13 cellular contexts compared by ENCODE assay signal in the genomic region with DNA sequence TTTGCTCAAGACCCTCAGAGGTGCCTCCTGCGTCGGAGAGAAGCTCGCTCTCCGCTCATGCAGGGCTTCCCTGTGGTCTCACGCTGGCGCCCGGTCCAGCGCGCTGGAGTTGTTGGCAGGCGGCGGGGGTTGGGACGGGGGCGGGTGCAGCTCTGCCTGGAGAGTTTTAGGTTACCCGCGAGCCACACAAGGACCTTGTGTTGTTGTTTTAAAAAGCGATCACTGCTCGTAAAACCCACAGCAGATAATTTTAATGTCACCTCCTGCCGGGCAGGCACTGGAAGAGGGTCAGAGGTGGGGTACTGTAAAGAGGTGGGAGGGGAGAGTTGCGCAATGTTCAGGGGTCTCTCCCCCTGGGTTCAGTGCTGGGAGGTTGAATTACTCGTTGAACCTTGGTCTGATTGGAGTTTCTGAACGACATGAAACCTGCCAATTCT. TPM values are rescaled to one million over a fixed set of nuclear protein-coding genes. Genes with fewer than 3 reads are reported as not detected.
DNase-seq lines count a peak whose midpoint lies in the region; ATAC-seq and TF ChIP-seq lines count a peak whose summit lies in the region.
"Had no signal": no experiment of that assay in that cellular context is flagged by ENCODE, and none has a peak within 500 bp of the region (broad histone marks: within the 10 kb centered on the region; RNA-seq: fewer than 3 reads in every experiment).

No MANE protein-coding gene starts in this region.

- no peak for TF ChIP-seq POLR2A in thyroid gland (IDR thresholded peaks at IDR 0.05)

- peaks cover 9 to 64% (median 48%) of the 10 kb centered on the region in 4 donors for H3K4me1 ChIP-seq in liver (ENCODE audit: control insufficient read depth in 4 of 4, insufficient read depth in 4 of 4, low read length in 3 of 4)
- peaks cover 0 to 19% of the 10 kb centered on the region in 2 donors for H3K4me1 ChIP-seq in thyroid gland
- no peaks in the 10 kb centered on the region for H3K4me1 ChIP-seq in Karpas-422 (ENCODE audit: low read length)
- H3K4me1 ChIP-seq: BE2C had no signal

- no peak overlapping the region for H3K4me3 Mint-ChIP-seq in activated naive CD8-positive, alpha-beta T cell treated with anti-CD3 and anti-CD28 coated beads, Interleukin-2, amount 50 U/mL, for 24 hours

- no peaks in the 10 kb centered on the region for H3K36me3 ChIP-seq in liver (ENCODE audit: control insufficient read depth in 4 of 4, insufficient read depth in 3 of 4, low read depth in 1 of 4, low read length in 3 of 4)
- no peaks in the 10 kb centered on the region for H3K36me3 ChIP-seq in thyroid gland
- H3K36me3 ChIP-seq in Karpas-422 (ENCODE audit: insufficient read depth, low read length), result no peaks in the 10 kb centered on the region
- H3K36me3 ChIP-seq: BE2C had no signal

- H3K27me3 ChIP-seq in liver (ENCODE audit: control insufficient read depth in 4 of 4, insufficient read depth in 4 of 4, low read length in 3 of 4), result no peaks in the 10 kb centered on the region
- H3K27me3 ChIP-seq in thyroid gland, result no peaks in the 10 kb centered on the region
- no peaks in the 10 kb centered on the region for H3K27me3 ChIP-seq in Karpas-422 (ENCODE audit: low read length)

- H3K4me3 ChIP-seq in astrocyte of the spinal cord (ENCODE audit: low read depth, low read length) (peak overlapping the region; percentile 57), liver (ENCODE audit: low read depth in 1 of 3, low read length in 3 of 3) (peak overlapping the region; percentile 89 to 99 (median 91)), thyroid gland (replicated peaks in 1 of 3) (peak overlapping the region in 1 of 3 donors; percentile 11), Karpas-422 (ENCODE audit: low read length) (no peak overlapping the region)

- peak; percentile 7 for DNase-seq in NCI-H510A treated with DMSO at 0.1 percent for 48 hours (lab: John Stamatoyannopoulos, UW)
- no peak for DNase-seq in NCI-H510A (lab: John Stamatoyannopoulos, UW)
- no peak for DNase-seq in astrocyte of the spinal cord (ENCODE audit: low read depth, low spot score)
- DNase-seq in thyroid gland, result peak; percentile 26 to 31
- DNase-seq in NCI-H128 (lab: John Stamatoyannopoulos, UW; ENCODE audit: unreplicated experiment), result no peak
- DNase-seq in Karpas-422, result no peak
- DNase-seq in activated naive CD8-positive, alpha-beta T cell treated with anti-CD3 and anti-CD28 coated beads, Interleukin-2, amount 50 U/mL, for 24 hours, result no peak
- DNase-seq: BE2C, GOT3 had no signal

- no peaks in the 10 kb centered on the region for H3K4me1 Mint-ChIP-seq in activated naive CD8-positive, alpha-beta T cell treated with anti-CD3 and anti-CD28 coated beads, Interleukin-2, amount 50 U/mL, for 24 hours

- H3K9me3 Mint-ChIP-seq in activated naive CD8-positive, alpha-beta T cell treated with anti-CD3 and anti-CD28 coated beads, Interleukin-2, amount 50 U/mL, for 24 hours, result no peaks in the 10 kb centered on the region

- no peak overlapping the region for H2AFZ ChIP-seq in Karpas-422 (ENCODE audit: low read length)

- peaks cover 60% of the 10 kb centered on the region for H3K27me3 Mint-ChIP-seq in activated naive CD8-positive, alpha-beta T cell treated with anti-CD3 and anti-CD28 coated beads, Interleukin-2, amount 50 U/mL, for 24 hours

- H3K27ac Mint-ChIP-seq in activated naive CD8-positive, alpha-beta T cell treated with anti-CD3 and anti-CD28 coated beads, Interleukin-2, amount 50 U/mL, for 24 hours, result no peak overlapping the region

- H3K27ac ChIP-seq in liver (ENCODE audit: low read depth in 1 of 2, low read length in 2 of 2), result peak overlapping the region; percentile 84 to 86
- no peak overlapping the region for H3K27ac ChIP-seq in thyroid gland
- no peak overlapping the region for H3K27ac ChIP-seq in Karpas-422 (ENCODE audit: low read length)

- ATAC-seq in activated naive CD8-positive, alpha-beta T cell treated with anti-CD3 and anti-CD28 coated beads, Interleukin-2, amount 50 U/mL, for 24 hours, result no peak
- ATAC-seq: activated CD4-positive, CD25-positive, alpha-beta regulatory T cell treated with anti-CD3 and anti-CD28 coated beads, Interleukin-2, amount 50 U/mL, for 24 hours had no signal

- in situ Hi-C loops in astrocyte of the spinal cord (cut with HindIII; ENCODE audit: low sequenced_read_pairs), result no loop called here

- TF ChIP-seq CTCF in astrocyte of the spinal cord (IDR thresholded peaks at IDR 0.05; ENCODE audit: low read depth, low read length) (no peak), liver (IDR thresholded peaks at IDR 0.05; ENCODE audit: low read depth, low read length, missing input control) (no peak), thyroid gland (IDR thresholded peaks at IDR 0.05) (no peak)

- H3K9me2 ChIP-seq in Karpas-422 (replicated peaks; ENCODE audit: insufficient read depth, low read length), result no peaks in the 10 kb centered on the region

- H3K9me3 ChIP-seq in liver (ENCODE audit: control insufficient read depth in 4 of 4, low read length in 3 of 4) (no peaks in the 10 kb centered on the region), thyroid gland (no peaks in the 10 kb centered on the region), Karpas-422 (ENCODE audit: low read length) (no peaks in the 10 kb centered on the region)
- H3K9me3 ChIP-seq: BE2C had no signal

- H3K9ac ChIP-seq in liver (ENCODE audit: low read depth in 1 of 2, low read length in 2 of 2) (peak overlapping the region; percentile 76 to 87), Karpas-422 (ENCODE audit: low read length) (no peak overlapping the region)

- H3K4me2 ChIP-seq in Karpas-422 (ENCODE audit: low read depth, low read length, poor library complexity, severe bottlenecking), result no peak overlapping the region

- 2% methylated on average over 21 of the region's 21 CpGs for WGBS in liver
- 3 to 5% methylated on average over 21 of the region's 21 CpGs for WGBS in thyroid gland, 2 donors

- H3K79me2 ChIP-seq in Karpas-422 (ENCODE audit: low read length), result no peaks in the 10 kb centered on the region

- no peak for TF ChIP-seq RAD21 in liver (IDR thresholded peaks at IDR 0.05)

- H3K36me3 Mint-ChIP-seq in activated naive CD8-positive, alpha-beta T cell treated with anti-CD3 and anti-CD28 coated beads, Interleukin-2, amount 50 U/mL, for 24 hours (ENCODE audit: low read depth), result no peaks in the 10 kb centered on the region

- intact Hi-C loops in thyroid gland (cut with DNase I), result no loop called here

- no peaks in the 10 kb centered on the region for H4K20me1 ChIP-seq in Karpas-422 (ENCODE audit: insufficient read depth, low read depth, low read length)

TF ChIP-seq in liver, 16 proteins besides CTCF, POLR2A, EP300 and RAD21:
- TF ChIP-seq HNF4A (conservative IDR thresholded peaks at IDR 0.05) (peak; percentile 66 to 83), SP1 (IDR thresholded peaks at IDR 0.05) (peak; percentile 49), RXRA (IDR thresholded peaks at IDR 0.05) (peak; percentile 76 to 77), FOXA1 (IDR thresholded peaks at IDR 0.05) (no peak), NR2F2 (IDR thresholded peaks at IDR 0.05) (no peak), EGR1 (IDR thresholded peaks at IDR 0.05; ENCODE audit: low read depth in 2 of 2) (peak in 1 of 2 donors; percentile 50)
- TF ChIP-seq, protein P1, sequence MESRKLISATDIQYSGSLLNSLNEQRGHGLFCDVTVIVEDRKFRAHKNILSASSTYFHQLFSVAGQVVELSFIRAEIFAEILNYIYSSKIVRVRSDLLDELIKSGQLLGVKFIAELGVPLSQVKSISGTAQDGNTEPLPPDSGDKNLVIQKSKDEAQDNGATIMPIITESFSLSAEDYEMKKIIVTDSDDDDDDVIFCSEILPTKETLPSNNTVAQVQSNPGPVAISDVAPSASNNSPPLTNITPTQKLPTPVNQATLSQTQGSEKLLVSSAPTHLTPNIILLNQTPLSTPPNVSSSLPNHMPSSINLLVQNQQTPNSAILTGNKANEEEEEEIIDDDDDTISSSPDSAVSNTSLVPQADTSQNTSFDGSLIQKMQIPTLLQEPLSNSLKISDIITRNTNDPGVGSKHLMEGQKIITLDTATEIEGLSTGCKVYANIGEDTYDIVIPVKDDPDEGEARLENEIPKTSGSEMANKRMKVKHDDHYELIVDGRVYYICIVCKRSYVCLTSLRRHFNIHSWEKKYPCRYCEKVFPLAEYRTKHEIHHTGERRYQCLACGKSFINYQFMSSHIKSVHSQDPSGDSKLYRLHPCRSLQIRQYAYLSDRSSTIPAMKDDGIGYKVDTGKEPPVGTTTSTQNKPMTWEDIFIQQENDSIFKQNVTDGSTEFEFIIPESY (IDR thresholded peaks at IDR 0.05), result no peak
- TF ChIP-seq, protein P2, sequence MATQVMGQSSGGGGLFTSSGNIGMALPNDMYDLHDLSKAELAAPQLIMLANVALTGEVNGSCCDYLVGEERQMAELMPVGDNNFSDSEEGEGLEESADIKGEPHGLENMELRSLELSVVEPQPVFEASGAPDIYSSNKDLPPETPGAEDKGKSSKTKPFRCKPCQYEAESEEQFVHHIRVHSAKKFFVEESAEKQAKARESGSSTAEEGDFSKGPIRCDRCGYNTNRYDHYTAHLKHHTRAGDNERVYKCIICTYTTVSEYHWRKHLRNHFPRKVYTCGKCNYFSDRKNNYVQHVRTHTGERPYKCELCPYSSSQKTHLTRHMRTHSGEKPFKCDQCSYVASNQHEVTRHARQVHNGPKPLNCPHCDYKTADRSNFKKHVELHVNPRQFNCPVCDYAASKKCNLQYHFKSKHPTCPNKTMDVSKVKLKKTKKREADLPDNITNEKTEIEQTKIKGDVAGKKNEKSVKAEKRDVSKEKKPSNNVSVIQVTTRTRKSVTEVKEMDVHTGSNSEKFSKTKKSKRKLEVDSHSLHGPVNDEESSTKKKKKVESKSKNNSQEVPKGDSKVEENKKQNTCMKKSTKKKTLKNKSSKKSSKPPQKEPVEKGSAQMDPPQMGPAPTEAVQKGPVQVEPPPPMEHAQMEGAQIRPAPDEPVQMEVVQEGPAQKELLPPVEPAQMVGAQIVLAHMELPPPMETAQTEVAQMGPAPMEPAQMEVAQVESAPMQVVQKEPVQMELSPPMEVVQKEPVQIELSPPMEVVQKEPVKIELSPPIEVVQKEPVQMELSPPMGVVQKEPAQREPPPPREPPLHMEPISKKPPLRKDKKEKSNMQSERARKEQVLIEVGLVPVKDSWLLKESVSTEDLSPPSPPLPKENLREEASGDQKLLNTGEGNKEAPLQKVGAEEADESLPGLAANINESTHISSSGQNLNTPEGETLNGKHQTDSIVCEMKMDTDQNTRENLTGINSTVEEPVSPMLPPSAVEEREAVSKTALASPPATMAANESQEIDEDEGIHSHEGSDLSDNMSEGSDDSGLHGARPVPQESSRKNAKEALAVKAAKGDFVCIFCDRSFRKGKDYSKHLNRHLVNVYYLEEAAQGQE (IDR thresholded peaks at IDR 0.05), result peak; percentile 26
- TF ChIP-seq, protein P3, sequence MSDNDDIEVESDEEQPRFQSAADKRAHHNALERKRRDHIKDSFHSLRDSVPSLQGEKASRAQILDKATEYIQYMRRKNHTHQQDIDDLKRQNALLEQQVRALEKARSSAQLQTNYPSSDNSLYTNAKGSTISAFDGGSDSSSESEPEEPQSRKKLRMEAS (IDR thresholded peaks at IDR 0.05), result peak; percentile 45

RNA-seq across cellular contexts. Expression of gene SMOC1, which starts 0.9 kb away (rescaled TPM):
- 10 to 100 TPM; 21.9 to 43.7 TPM for total RNA-seq in liver
- polyA plus RNA-seq in liver, result 10 to 100 TPM; 11.2 to 32.9 TPM
- 1 to 10 TPM; 3.4 to 7.3 (median 3.7) TPM for total RNA-seq in thyroid gland
- total RNA-seq in Karpas-422 (2014; rRNA removed; shearing (Covaris generic); ENCODE audit: low replicate concordance), result not detected in 2 replicates
- total RNA-seq: HT-29, OCI-LY7 had no signal

Comparison
In these comparisons a context has a peak if more than half of its experiments do, and no peak if none do; other contexts are left out.
1. DNase-seq: peak in NCI-H510A treated with DMSO at 0.1 percent for 48 hours (single experiment) and thyroid gland (2 of 2); none in NCI-H510A (single experiment), astrocyte of the spinal cord (single experiment), NCI-H128 (single experiment), Karpas-422 (single experiment) and activated naive CD8-positive, alpha-beta T cell treated with anti-CD3 and anti-CD28 coated beads, Interleukin-2, amount 50 U/mL, for 24 hours (single experiment).
2. H3K27ac ChIP-seq: peak in liver (2 of 2); none in thyroid gland (0 of 3) and Karpas-422 (single experiment).